ENCODE assay signal across 12 cellular contexts in genomic region chrX:45756562-45756961, GRCh38.
A peak's percentile ranks its signal among the peaks of the same experiment; 100 is the strongest.
DNase-seq lines count a peak whose midpoint lies in the region; ATAC-seq and TF ChIP-seq lines count a peak whose summit lies in the region.
"Had no signal": no experiment of that assay in that cellular context is flagged by ENCODE, and none has a peak within 500 bp of the region (broad histone marks: within the 10 kb centered on the region; RNA-seq: fewer than 3 reads in every experiment).

No MANE protein-coding gene starts in this region.

- H2AFZ ChIP-seq in hepatocyte, result no peak overlapping the region

- H3K27ac Mint-ChIP-seq in Calu3 (ENCODE audit: unreplicated experiment), result no peak overlapping the region

- no TSS peak for BruUV-seq in Calu3 (replicated peaks; lab: Mats Ljungman, UMichigan)
- BruUV-seq in Panc1 (replicated peaks; lab: Mats Ljungman, UMichigan), result TSS peak; percentile 6

- POLR2A ChIA-PET in Panc1 (lab: Charles Lee), result interaction anchor here (1.0 kb wide), 1 partner anchor 10 kb away, joined by 3 read pairs; no protein-coding TSS in a partner anchor

- H3K4me1 ChIP-seq in Panc1 (ENCODE audit: control insufficient read depth, insufficient read depth, low read length) (peaks cover 19% of the 10 kb centered on the region), hepatocyte (ENCODE audit: insufficient read depth) (no peaks in the 10 kb centered on the region)

- peaks cover 34% of the 10 kb centered on the region for H3K79me2 ChIP-seq in hepatocyte

- ATAC-seq in Panc1 (peak; percentile 40; the same call in 1 of the 2 replicates), HG02970 (IDR thresholded peaks at IDR 0.05; ENCODE audit: low FRiP score, unreplicated experiment) (no peak), GM21825 (IDR thresholded peaks at IDR 0.05; ENCODE audit: unreplicated experiment) (no peak), GM21529 (IDR thresholded peaks at IDR 0.05; ENCODE audit: unreplicated experiment) (no peak)
- ATAC-seq: activated naive CD4-positive, alpha-beta T cell treated with anti-CD3 and anti-CD28 coated beads, Interleukin-2, amount 50 U/mL, for 72 hours; left lobe of liver had no signal

- H3K27ac ChIP-seq in Panc1 (ENCODE audit: low read length) (no peak overlapping the region), hepatocyte (peak overlapping the region; percentile 17)

- in situ Hi-C loops in Panc1 (cut with HindIII; ENCODE audit: low pct_unique_long_range_greater_than_20kb, low sequenced_read_pairs), result no loop called here

- TF ChIP-seq CTCF in Calu3 (IDR thresholded peaks at IDR 0.05; ENCODE audit: unreplicated experiment) (no peak), Panc1 (IDR thresholded peaks at IDR 0.05) (no peak), hepatocyte (IDR thresholded peaks at IDR 0.05; ENCODE audit: poor library complexity) (no peak)

- H3K9me2 ChIP-seq in hepatocyte (replicated peaks; ENCODE audit: insufficient read depth), result no peaks in the 10 kb centered on the region

- H3K36me3 ChIP-seq in Panc1 (ENCODE audit: control insufficient read depth, insufficient read depth, low read length), result peaks cover 2% of the 10 kb centered on the region; the same call in 1 of the 2 replicates
- no peaks in the 10 kb centered on the region for H3K36me3 ChIP-seq in hepatocyte (replicated peaks; ENCODE audit: insufficient read depth, low read depth)

- H3K4me3 ChIP-seq in Panc1 (ENCODE audit: low read depth in 2 of 2, low read length in 2 of 2) (no peak overlapping the region), hepatocyte (no peak overlapping the region)

- WGBS in hepatocyte (ENCODE audit: low lambda C conversion rate, missing lambda C conversion rate), result 32% methylated on average over 3 of the region's 3 CpGs

- no peak for DNase-seq in Calu3
- DNase-seq in LHCN-M2 (ENCODE audit: low read depth), result peak; percentile 41
- DNase-seq in Panc1 (ENCODE audit: low read depth, low spot score), result no peak
- DNase-seq in hepatocyte (ENCODE audit: low spot score), result no peak
- no peak for DNase-seq in COLO829 (ENCODE audit: low spot score)
- DNase-seq: erythroblast, NCI-H1694 had no signal

- intact Hi-C loops in Calu3 (cut with micrococcal nuclease; ENCODE audit: unreplicated experiment) (loop anchor here (10.0 kb wide), 1 partner anchor 48 kb away; no protein-coding TSS in a partner anchor), Panc1 (cut with micrococcal nuclease; ENCODE audit: unreplicated experiment) (no loop called here)

- H3K27me3 ChIP-seq in Panc1 (ENCODE audit: control insufficient read depth, insufficient read depth, low read length) (no peaks in the 10 kb centered on the region), hepatocyte (no peaks in the 10 kb centered on the region)

- H3K4me1 Mint-ChIP-seq in Calu3 (ENCODE audit: low read depth, unreplicated experiment), result peaks cover 43% of the 10 kb centered on the region

- H3K9me3 Mint-ChIP-seq in Calu3 (ENCODE audit: low read depth, unreplicated experiment), result no peaks in the 10 kb centered on the region
- H3K9me3 Mint-ChIP-seq: activated naive CD4-positive, alpha-beta T cell treated with anti-CD3 and anti-CD28 coated beads, Interleukin-2, amount 50 U/mL, for 72 hours had no signal

- CTCF ChIA-PET in Calu3 (lab: Charles Lee) (no interaction called here), Panc1 (lab: Charles Lee) (no interaction called here)

- H3K4me2 ChIP-seq in hepatocyte, result no peak overlapping the region

- H3K9me3 ChIP-seq in Panc1 (ENCODE audit: control insufficient read depth, insufficient read depth, low read depth, low read length) (no peaks in the 10 kb centered on the region), hepatocyte (ENCODE audit: low read depth) (no peaks in the 10 kb centered on the region)

- H3K36me3 Mint-ChIP-seq in Calu3 (ENCODE audit: insufficient read depth, unreplicated experiment), result peaks cover 56% of the 10 kb centered on the region

- H3K4me3 Mint-ChIP-seq in Calu3 (ENCODE audit: low read depth, unreplicated experiment), result peak overlapping the region; percentile 8

- H4K20me1 ChIP-seq in hepatocyte (ENCODE audit: insufficient read depth, poor library complexity, severe bottlenecking), result no peaks in the 10 kb centered on the region

- H3K27me3 Mint-ChIP-seq in Calu3 (ENCODE audit: unreplicated experiment), result no peaks in the 10 kb centered on the region
